16 cellular contexts compared by ENCODE assay signal in the genomic region with DNA sequence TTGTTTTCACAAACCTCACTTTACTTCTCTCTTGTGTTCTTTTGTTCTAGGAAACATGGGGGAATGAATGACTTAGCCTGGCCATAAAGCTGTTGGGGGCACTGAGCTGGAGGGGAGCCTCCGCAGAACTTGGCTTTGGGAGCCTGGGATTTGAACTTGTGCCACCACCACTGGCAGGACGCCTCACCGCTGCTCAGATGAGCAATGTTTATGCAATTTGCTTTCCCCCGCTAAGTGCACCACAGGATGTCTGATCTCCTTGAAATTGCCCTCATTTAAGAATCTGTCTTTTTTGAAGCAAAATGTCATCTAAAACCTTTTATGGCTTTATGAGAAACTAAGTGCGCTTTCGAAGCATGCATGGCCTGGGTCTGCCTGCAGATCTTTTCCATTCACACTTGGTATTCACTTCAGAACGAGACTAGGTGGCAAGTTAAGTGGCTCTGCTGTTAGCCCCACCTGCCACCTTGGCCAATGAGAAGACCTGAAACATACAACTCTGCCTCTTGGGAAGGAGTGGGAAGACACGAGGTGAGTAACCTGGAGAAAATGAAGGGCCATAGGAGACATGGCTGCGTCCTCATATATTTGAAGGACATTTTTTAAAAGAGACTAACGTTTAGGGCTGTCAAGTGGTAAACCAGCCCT.
"Had no signal": no experiment of that assay in that cellular context is flagged by ENCODE, and none has a peak within 500 bp of the region (broad histone marks: within the 10 kb centered on the region; RNA-seq: fewer than 3 reads in every experiment).

No MANE protein-coding gene starts in this region.

- H3K36me3 ChIP-seq: sigmoid colon, stomach had no signal

- H3K9me3 ChIP-seq: body of pancreas, gastroesophageal sphincter, sigmoid colon, stomach had no signal

- DNase-seq: activated CD4-positive, alpha-beta memory T cell treated with anti-CD3 and anti-CD28 coated beads, Interleukin-2, amount 10 ng/mL, durations not matched to agents 7 days and 5 days; activated naive CD4-positive, alpha-beta T cell treated with Interleukin-2 at 50 U/mL for 16 hours; activated naive CD8-positive, alpha-beta T cell treated with anti-CD3 and anti-CD28 coated beads, Interleukin-2, amount 50 U/mL, for 24 hours; body of pancreas; cerebellar nuclear complex; dermis blood vessel endothelial cell; endodermal cell; kidney; left ventricle myocardium superior; mesendoderm; nephron progenitor cell; sigmoid colon; stimulated activated CD4-positive, alpha-beta T cell treated with anti-CD3 and anti-CD28 coated beads, Interleukin-15, amount 100 ng/mL, for 24 hours; stimulated activated CD4-positive, alpha-beta T cell treated with anti-CD3 and anti-CD28 coated beads, Interleukin-4, amount 100 ng/mL, for 24 hours; stomach had no signal

- H3K4me3 ChIP-seq: body of pancreas, gastroesophageal sphincter, sigmoid colon, stomach had no signal

- H3K27ac ChIP-seq: body of pancreas, gastroesophageal sphincter, sigmoid colon, stomach had no signal

- H3K27me3 ChIP-seq: body of pancreas, gastroesophageal sphincter, sigmoid colon, stomach had no signal

- ATAC-seq: activated naive CD8-positive, alpha-beta T cell treated with anti-CD3 and anti-CD28 coated beads, Interleukin-2, amount 50 U/mL, for 24 hours; body of pancreas; gastroesophageal sphincter; left ventricle myocardium superior had no signal

- H3K4me1 ChIP-seq: body of pancreas, sigmoid colon, stomach had no signal
